Comparison of ENCODE assay signal across 8 cellular contexts in the genomic region with DNA sequence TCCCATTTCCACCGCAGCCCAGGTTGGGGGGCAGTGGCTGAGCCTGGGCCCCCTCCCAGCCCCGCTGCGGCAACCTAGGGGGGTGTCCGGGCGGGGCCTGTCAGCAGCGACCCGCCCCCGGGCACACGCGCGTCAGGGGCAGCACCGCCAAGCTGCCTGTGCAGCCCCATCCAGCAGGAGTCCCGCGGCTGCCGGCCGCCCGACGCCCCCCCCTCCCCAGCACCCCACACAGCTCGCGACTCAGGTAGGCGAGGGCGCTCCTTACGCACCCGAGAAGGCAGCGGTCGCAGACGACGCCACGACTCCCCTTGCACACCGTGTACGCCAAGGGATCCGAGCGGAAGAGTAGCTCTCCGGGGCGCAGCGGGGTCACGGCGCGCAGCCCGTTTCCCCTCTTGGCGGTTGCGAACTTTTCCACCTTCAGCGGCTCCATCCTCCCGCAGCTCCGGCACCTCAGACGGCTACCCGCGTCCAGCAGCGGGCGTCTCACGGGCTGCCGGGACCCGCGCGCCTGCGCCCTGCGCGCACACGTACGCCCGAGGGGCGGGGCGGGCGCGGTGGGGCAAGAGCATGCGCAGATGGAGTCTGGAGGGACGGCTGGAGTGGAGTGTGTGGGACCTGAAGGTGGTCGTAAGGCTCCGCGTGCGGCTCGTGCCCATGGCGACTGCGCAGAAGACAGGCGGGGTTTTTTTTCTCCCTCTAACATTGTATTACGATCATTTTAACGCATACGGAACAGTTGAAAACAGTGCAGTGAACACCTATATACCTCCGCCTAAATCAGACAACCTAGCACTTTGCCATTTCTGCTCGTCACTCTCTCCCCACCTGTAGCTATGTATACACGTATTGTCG. TPM values are rescaled to one million over a fixed set of nuclear protein-coding genes. Genes with fewer than 3 reads are reported as not detected.
DNase-seq lines count a peak whose midpoint lies in the region; ATAC-seq and TF ChIP-seq lines count a peak whose summit lies in the region.

Gene SMYD3 (minus strand): TSS at position 495 of the 855 bp plus-strand sequence.

- peak within 1 kb of the TSS in 6 of 7 donors; percentile 38 to 87 (median 77) for H3K27ac Mint-ChIP-seq in CD14-positive monocyte

- intact Hi-C loops in CD14-positive monocyte (cut with micrococcal nuclease) = loop anchor here (10.0 kb wide), 3 partner anchors 108 to 238 kb away; no protein-coding TSS in a partner anchor

- peak within 1 kb of the TSS; percentile 93 to 98 for H3K4me3 Mint-ChIP-seq in CD14-positive monocyte

- peak; percentile 88 for ATAC-seq in GM19328 (IDR thresholded peaks at IDR 0.05; ENCODE audit: unreplicated experiment)
- peak; percentile 66 for ATAC-seq in HG03469 (IDR thresholded peaks at IDR 0.05; ENCODE audit: unreplicated experiment)

- peaks cover 8% of the 10 kb centered on the region for H3K27me3 ChIP-seq in ectodermal cell (ENCODE audit: control insufficient read depth, insufficient read depth, low read length, poor library complexity, severe bottlenecking)

- no peaks in the 10 kb centered on the region for H3K9me3 ChIP-seq in ectodermal cell (ENCODE audit: control insufficient read depth, low read length)

- no peaks in the 10 kb centered on the region for H3K36me3 ChIP-seq in ectodermal cell (ENCODE audit: control insufficient read depth, insufficient read depth, low read length)

- peaks cover 5% of the 10 kb centered on the region for H3K4me1 ChIP-seq in ectodermal cell (ENCODE audit: control insufficient read depth, insufficient read depth, low read length)

- H3K4me1 Mint-ChIP-seq in CD14-positive monocyte = peaks cover 15% of the 10 kb centered on the region

- DNase-seq in CD14-positive monocyte (ENCODE audit: low spot score) (no peak), NCI-H526 treated with DMSO at 0.1 percent for 48 hours (lab: John Stamatoyannopoulos, UW) (peak; percentile 48), medulla oblongata (ENCODE audit: extremely low spot score) (peak; percentile 87)
- peak; percentile 78 to 83 for DNase-seq in activated CD4-positive, alpha-beta T cell treated with anti-CD3 and anti-CD28 coated beads, Interleukin-2, amount 50 U/mL, for 48 hours
- DNase-seq in stimulated activated CD8-positive, alpha-beta memory T cell treated with anti-CD3 and anti-CD28 coated beads, Interleukin-12 subunit alpha, Interleukin-12 subunit beta, amount 100 ng/mL, for 1 hour (ENCODE audit: low read depth) = peak; percentile 56

- WGBS in ectodermal cell, 2 experiments = 2% methylated on average over 82 of the region's 82 CpGs

- no peak within 1 kb of the TSS for H3K27ac ChIP-seq in ectodermal cell (ENCODE audit: insufficient read depth, low read depth, low read length, poor library complexity, severe bottlenecking)

- TF ChIP-seq CTCF in CD14-positive monocyte (IDR thresholded peaks at IDR 0.05) = no peak

- H3K9me3 Mint-ChIP-seq in CD14-positive monocyte = peaks cover 0 to 1% (median 0%) of the 10 kb centered on the region in 7 donors

- peaks cover 4 to 7% (median 6%) of the 10 kb centered on the region in 3 donors for H3K27me3 Mint-ChIP-seq in CD14-positive monocyte (ENCODE audit: low read depth in 3 of 3)

- peaks cover 0 to 3% of the 10 kb centered on the region in 2 donors for H3K36me3 Mint-ChIP-seq in CD14-positive monocyte

- H3K4me3 ChIP-seq in ectodermal cell (ENCODE audit: insufficient read depth, low read depth, low read length) = peak within 1 kb of the TSS; percentile 84

RNA-seq across cellular contexts. Expression of gene SMYD3, which starts in this region (rescaled TPM):
- polyA plus RNA-seq in CD14-positive monocyte = 1 to 10 TPM; 4.0 to 8.4 TPM
- 41.7 TPM for polyA plus RNA-seq in ectodermal cell (2013, experiment 1 of 4)
- polyA plus RNA-seq in ectodermal cell (2013, experiment 2 of 4) = 40.7 TPM
- 32.1 TPM for polyA plus RNA-seq in ectodermal cell (2013, experiment 3 of 4)
- 40.8 TPM for polyA plus RNA-seq in ectodermal cell (2013, experiment 4 of 4)
